ENCODE assay signal across 8 cellular contexts in genomic region chr13:26222523-26223046, GRCh38. TPM values are rescaled to one million over a fixed set of nuclear protein-coding genes. Genes with fewer than 3 reads are reported as not detected.
DNase-seq lines count a peak whose midpoint lies in the region; ATAC-seq and TF ChIP-seq lines count a peak whose summit lies in the region.

No MANE protein-coding gene starts in this region.

- ATAC-seq in HG02884 (IDR thresholded peaks at IDR 0.05; ENCODE audit: unreplicated experiment), result peak; percentile 34

- WGBS in SK-N-SH (ENCODE audit: low lambda C conversion rate), result 30% methylated on average over 16 of the region's 16 CpGs

- peaks cover 10% of the 10 kb centered on the region for H3F3A ChIP-seq in SK-N-SH (replicated peaks; ENCODE audit: insufficient read depth)

- H3K79me2 ChIP-seq in SK-N-SH (ENCODE audit: insufficient read depth) (peaks cover 25% of the 10 kb centered on the region), parathyroid adenoma (no peaks in the 10 kb centered on the region)

- H3K27me3 ChIP-seq in SK-N-SH (ENCODE audit: insufficient read depth) (no peaks in the 10 kb centered on the region), parathyroid adenoma (ENCODE audit: control insufficient read depth, insufficient read depth, low read length) (no peaks in the 10 kb centered on the region)

- H3K9me2 ChIP-seq in SK-N-SH, result no peaks in the 10 kb centered on the region

- CTCF ChIA-PET in SK-N-SH (lab: Yijun Ruan, JAX), result interaction anchor here (1.0 kb wide), 1 partner anchor 124 kb away, joined by 3 read pairs; no protein-coding TSS in a partner anchor

- H3K4me3 ChIP-seq in SK-N-SH (ENCODE audit: low read depth in 2 of 2, low read length in 1 of 2) (peak overlapping the region; percentile 82 to 88), parathyroid adenoma (ENCODE audit: low read depth, low read length) (peak overlapping the region; percentile 95)

- H3K9ac ChIP-seq in SK-N-SH (peak overlapping the region; percentile 99), parathyroid adenoma (peak overlapping the region; percentile 19)

- POLR2A ChIA-PET in SK-N-SH (lab: Yijun Ruan, JAX), result interaction anchor here (0.8 to 1.4 kb wide), 4 partner anchors 15 to 1048 kb away, joined by 3 to 4 read pairs (median 4); partner anchors contain the start of gene RASL11A

- no peaks in the 10 kb centered on the region for H4K20me1 ChIP-seq in SK-N-SH (ENCODE audit: insufficient read depth)

- H3K4me2 ChIP-seq in SK-N-SH, result peak overlapping the region; percentile 77
- peak overlapping the region; percentile 93 for H3K4me2 ChIP-seq in parathyroid adenoma (ENCODE audit: low read length)

- peak overlapping the region; percentile 94 for H2AFZ ChIP-seq in SK-N-SH (ENCODE audit: low read depth)
- H2AFZ ChIP-seq in parathyroid adenoma, result peak overlapping the region; percentile 99

- H3K27ac ChIP-seq in SK-N-SH (ENCODE audit: low read depth in 2 of 2, low read length in 1 of 2), result peak overlapping the region; percentile 95 to 98
- H3K27ac ChIP-seq in parathyroid adenoma, result peak overlapping the region; percentile 94

- H3K9me3 ChIP-seq in SK-N-SH (no peaks in the 10 kb centered on the region), parathyroid adenoma (ENCODE audit: control insufficient read depth, low read length) (no peaks in the 10 kb centered on the region)

- TF ChIP-seq CTCF in SK-N-SH (IDR thresholded peaks at IDR 0.05) (no peak), parathyroid adenoma (IDR thresholded peaks at IDR 0.05) (no peak)

- DNase-seq in NCI-H82 treated with DMSO at 0.1 percent for 48 hours (lab: John Stamatoyannopoulos, UW; ENCODE audit: unreplicated experiment) (peak; percentile 65), NCI-H82 (lab: John Stamatoyannopoulos, UW) (no peak), SK-N-SH (no peak), fibroblast of peridontal ligament (ENCODE audit: extremely low read depth) (peak; percentile 7), NCI-H526 (lab: John Stamatoyannopoulos, UW) (no peak), NCI-H748 (lab: John Stamatoyannopoulos, UW; ENCODE audit: unreplicated experiment) (no peak)

- peaks cover 28 to 31% of the 10 kb centered on the region in 2 experiments for H3K36me3 ChIP-seq in SK-N-SH (replicated peaks in 1 of 2; ENCODE audit: control insufficient read depth in 1 of 2, insufficient read depth in 2 of 2, low read length in 1 of 2)
- no peaks in the 10 kb centered on the region for H3K36me3 ChIP-seq in parathyroid adenoma (ENCODE audit: control insufficient read depth, insufficient read depth, low read length)

- no peak; a peak in 1 of 4 replicates for TF ChIP-seq EP300 in SK-N-SH (IDR thresholded peaks at IDR 0.05; ENCODE audit: borderline replicate concordance in 1 of 2, low read depth in 1 of 2, low read length in 1 of 2)

- no peak for TF ChIP-seq RAD21 in SK-N-SH (IDR thresholded peaks at IDR 0.05; ENCODE audit: low read length)

- H3K4me1 ChIP-seq in SK-N-SH (ENCODE audit: control insufficient read depth in 1 of 2, insufficient read depth in 2 of 2, low read depth in 1 of 2, low read length in 1 of 2) (peaks cover 0 to 10% of the 10 kb centered on the region in 2 experiments; a peak in 3 of 4 replicates), parathyroid adenoma (no peaks in the 10 kb centered on the region)

TF ChIP-seq in SK-N-SH, 30 proteins besides CTCF, POLR2A, EP300 and RAD21:
- TF ChIP-seq ELF1 (IDR thresholded peaks at IDR 0.05) (peak; percentile 78), POLR2AphosphoS5 (IDR thresholded peaks at IDR 0.05; ENCODE audit: low read depth, low read length) (no peak)
TF ChIP-seq in SK-N-SH: peak in this region for 1.

RNA-seq across cellular contexts. Expression of gene RNF6, which starts 0.5 kb away (rescaled TPM):
- 13.8 and 21.2 TPM in 2 replicates for polyA plus RNA-seq in SK-N-SH (2012; rRNA removed)
- 23.1 and 25.3 TPM in 2 replicates for polyA plus RNA-seq in SK-N-SH (2012; cell fraction: cytosol; rRNA removed)
- 8.1 and 15.1 TPM in 2 replicates for polyA plus RNA-seq in SK-N-SH (2012; cell fraction: nucleus; rRNA removed)

RNA-seq across cellular contexts. Expression of gene CDK8, which starts 31.3 kb away (rescaled TPM):
- polyA plus RNA-seq in SK-N-SH (2012; rRNA removed), result 10.1 and 11.3 TPM in 2 replicates
- polyA plus RNA-seq in SK-N-SH (2012; cell fraction: cytosol; rRNA removed), result 10.9 and 11.4 TPM in 2 replicates
- polyA plus RNA-seq in SK-N-SH (2012; cell fraction: nucleus; rRNA removed), result 12.9 and 26.3 TPM in 2 replicates

Comparison
In these comparisons a context has a peak if more than half of its experiments do, and no peak if none do; other contexts are left out.
1. DNase-seq: peak in NCI-H82 treated with DMSO at 0.1 percent for 48 hours (single experiment) and fibroblast of peridontal ligament (single experiment); none in NCI-H82 (single experiment), SK-N-SH (single experiment), NCI-H526 (0 of 2) and NCI-H748 (single experiment).